In genomic region chr7:157010588-157011332, GRCh38 we compare ENCODE assay signal across 1 cellular context.
TF ChIP-seq lines count a peak whose summit lies in the region.

TSS of gene MNX1 (minus strand) at chr7:157010663. CDS start at chr7:157010350, 313 bp downstream.

TF ChIP-seq in HepG2, 621 proteins besides CTCF, POLR2A, EP300 and RAD21 (continued from another document and continues in another):
- no peak for TF ChIP-seq KIAA2018 (CRISPR knock-in tag; IDR thresholded peaks at IDR 0.05; ENCODE audit: borderline replicate concordance)
- no peak for TF ChIP-seq ZNF432 (CRISPR knock-in tag; IDR thresholded peaks at IDR 0.05; ENCODE audit: borderline replicate concordance)
- TF ChIP-seq ZNF703 (CRISPR knock-in tag; IDR thresholded peaks at IDR 0.05; ENCODE audit: borderline replicate concordance): no peak
- no peak for TF ChIP-seq ZNF232 (CRISPR knock-in tag; IDR thresholded peaks at IDR 0.05; ENCODE audit: borderline replicate concordance)
- no peak for TF ChIP-seq CSRNP2 (CRISPR knock-in tag; conservative IDR thresholded peaks at IDR 0.05; ENCODE audit: low read depth)
- TF ChIP-seq CCDC6 (CRISPR knock-in tag; IDR thresholded peaks at IDR 0.05): no peak
- TF ChIP-seq ZNF605 (CRISPR knock-in tag; IDR thresholded peaks at IDR 0.05): no peak
- no peak for TF ChIP-seq MTF1 (CRISPR knock-in tag; IDR thresholded peaks at IDR 0.05)
- TF ChIP-seq PAXIP1 (CRISPR knock-in tag; conservative IDR thresholded peaks at IDR 0.05): no peak
- TF ChIP-seq ZNF281 (CRISPR knock-in tag; IDR thresholded peaks at IDR 0.05; ENCODE audit: borderline replicate concordance): no peak
- TF ChIP-seq ZBTB42 (CRISPR knock-in tag; IDR thresholded peaks at IDR 0.05): no peak
- TF ChIP-seq PCBP1 (IDR thresholded peaks at IDR 0.05; ENCODE audit: borderline replicate concordance, low read depth, low read length): no peak
- no peak for TF ChIP-seq SALL1 (CRISPR knock-in tag; IDR thresholded peaks at IDR 0.05)
- TF ChIP-seq ZNF660 (CRISPR knock-in tag; IDR thresholded peaks at IDR 0.05; ENCODE audit: borderline replicate concordance, low read depth): no peak
- TF ChIP-seq ARNT2 (CRISPR knock-in tag; IDR thresholded peaks at IDR 0.05; ENCODE audit: low read depth): peak; percentile 8; the same call in 1 of the 2 replicates
- TF ChIP-seq HMGXB3 (CRISPR knock-in tag; IDR thresholded peaks at IDR 0.05; ENCODE audit: borderline replicate concordance): no peak
- no peak for TF ChIP-seq MXD1 (CRISPR knock-in tag; IDR thresholded peaks at IDR 0.05)
- peak in 1 of 2 experiments; percentile 53; a peak in 2 of 4 replicates for TF ChIP-seq HMGXB4 (CRISPR knock-in tag; IDR thresholded peaks at IDR 0.05; ENCODE audit: borderline replicate concordance in 1 of 2, low read depth in 1 of 2)
- TF ChIP-seq POLR2AphosphoS5 (IDR thresholded peaks at IDR 0.05; ENCODE audit: low read depth, low read length): peak; percentile 43; the same call in 1 of the 2 replicates
- no peak for TF ChIP-seq BCL3 (CRISPR knock-in tag; IDR thresholded peaks at IDR 0.05)
- 0 out of 2 replicates have a peak, but pooled peaks have one; percentile 44 for TF ChIP-seq KLF6 (CRISPR knock-in tag; IDR thresholded peaks at IDR 0.05)
- no peak for TF ChIP-seq TIGD3 (CRISPR knock-in tag; IDR thresholded peaks at IDR 0.05; ENCODE audit: borderline replicate concordance)
- no peak for TF ChIP-seq NCOR1 (IDR thresholded peaks at IDR 0.05; ENCODE audit: borderline replicate concordance, low read length)
- TF ChIP-seq FLYWCH1 (CRISPR knock-in tag; IDR thresholded peaks at IDR 0.05): no peak
- 0 out of 2 replicates have a peak, but pooled peaks have one; percentile 5 for TF ChIP-seq DMAP1 (CRISPR knock-in tag; IDR thresholded peaks at IDR 0.05)
